ENCODE assay signal across 22 cellular contexts in the genomic region with DNA sequence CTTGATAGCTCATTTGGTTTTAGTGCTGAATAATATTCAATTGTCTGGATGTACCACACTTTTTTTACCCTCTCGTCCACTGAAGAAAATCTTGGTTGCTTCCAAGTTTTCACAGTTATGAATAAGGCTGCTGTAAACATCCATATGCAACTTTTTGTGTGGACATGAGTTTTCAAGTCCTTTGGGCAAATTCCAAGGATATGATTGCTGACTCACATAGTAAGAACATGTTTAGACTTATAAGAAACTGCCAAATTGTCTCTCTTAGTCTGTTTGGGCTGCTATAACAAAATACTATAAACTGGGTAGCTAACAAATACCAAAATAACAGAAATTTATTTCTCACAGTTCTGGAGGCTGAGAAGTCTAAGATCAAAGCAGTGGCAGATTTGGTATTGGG. TPM values are rescaled to one million over a fixed set of nuclear protein-coding genes. Genes with fewer than 3 reads are reported as not detected.
A peak's percentile ranks its signal among the peaks of the same experiment; 100 is the strongest.
DNase-seq lines count a peak whose midpoint lies in the region; ATAC-seq, FAIRE-seq and TF ChIP-seq lines count a peak whose summit lies in the region.
"Had no signal": no experiment of that assay in that cellular context is flagged by ENCODE, and none has a peak within 500 bp of the region (broad histone marks: within the 10 kb centered on the region; RNA-seq: fewer than 3 reads in every experiment).

No MANE protein-coding gene starts in this region.

- H3K4me1 ChIP-seq in DND-41 (ENCODE audit: insufficient read depth, low read length) = peaks cover 99% of the 10 kb centered on the region
- H3K4me1 ChIP-seq in GM23338 (ENCODE audit: insufficient read depth) = no peaks in the 10 kb centered on the region
- no peaks in the 10 kb centered on the region for H3K4me1 ChIP-seq in astrocyte (ENCODE audit: insufficient read depth, low read length)
- peaks cover 25% of the 10 kb centered on the region for H3K4me1 ChIP-seq in HepG2 (ENCODE audit: insufficient read depth, low read length)

- H2AFZ ChIP-seq in DND-41 (ENCODE audit: low read depth, low read length) (no peak overlapping the region), GM23338 (peak overlapping the region; percentile 52; the same call in 1 of the 2 replicates), astrocyte (ENCODE audit: low read depth, low read length) (no peak overlapping the region), HepG2 (ENCODE audit: low read length) (no peak overlapping the region)

- H3K4me2 ChIP-seq in DND-41 (ENCODE audit: insufficient read depth, low read length) (no peak overlapping the region), GM23338 (no peak overlapping the region), astrocyte (ENCODE audit: low read length) (no peak overlapping the region), HepG2 (ENCODE audit: low read depth, low read length) (no peak overlapping the region)

- no peaks in the 10 kb centered on the region for H3K9me2 ChIP-seq in GM23338 (ENCODE audit: insufficient read depth)

- 77% methylated on average over 1 of the region's 1 CpG for WGBS in HepG2 (ENCODE audit: low lambda C conversion rate)

- ATAC-seq in DND-41 (ENCODE audit: insufficient read depth, low read depth) (no peak), GM23338 (no peak), HepG2 (no peak)
- ATAC-seq in activated T-cell treated with anti-CD3 and anti-CD28 coated beads, Interleukin-2, amount 50 U/mL, for 4 hours = no peak
- ATAC-seq: right cardiac atrium had no signal

- CTCF ChIA-PET in HepG2 (lab: Yijun Ruan, JAX; ENCODE audit: low intra/inter-chr PET ratio, low total read pairs) = no interaction called here

- H3K9ac ChIP-seq in DND-41 (ENCODE audit: low read depth, low read length) (no peak overlapping the region), astrocyte (ENCODE audit: low read length) (no peak overlapping the region), HepG2 (ENCODE audit: insufficient read depth, low read depth, low read length) (no peak overlapping the region)

- H3K27me3 ChIP-seq in DND-41 (ENCODE audit: insufficient read depth, low read length, poor library complexity) (no peaks in the 10 kb centered on the region), GM23338 (ENCODE audit: insufficient read depth) (no peaks in the 10 kb centered on the region), astrocyte (ENCODE audit: insufficient read depth, low read length) (no peaks in the 10 kb centered on the region), HepG2 (ENCODE audit: control insufficient read depth in 1 of 2, insufficient read depth in 2 of 2, low read length in 2 of 2) (no peaks in the 10 kb centered on the region)
- H3K27me3 ChIP-seq: cardiac muscle cell, dorsolateral prefrontal cortex, tibial nerve had no signal

- H3K4me3 ChIP-seq in DND-41 (ENCODE audit: low read depth in 1 of 2, low read length in 2 of 2) = no peak overlapping the region
- no peak overlapping the region for H3K4me3 ChIP-seq in GM23338
- H3K4me3 ChIP-seq in astrocyte (ENCODE audit: insufficient read depth, low read depth, low read length) = no peak overlapping the region
- no peak overlapping the region for H3K4me3 ChIP-seq in fibroblast of the aortic adventitia (ENCODE audit: low read depth, low read length)
- H3K4me3 ChIP-seq in HepG2 (replicated peaks in 1 of 3; ENCODE audit: insufficient read depth in 1 of 3, low read depth in 2 of 3, low read length in 3 of 3) = no peak overlapping the region
- H3K4me3 ChIP-seq: cardiac muscle cell, dorsolateral prefrontal cortex, lung, tibial nerve had no signal

- FAIRE-seq in astrocyte (lab: Jason Lieb, UNC) (peak; percentile 29), HepG2 (lab: Jason Lieb, UNC) (no peak)

- H3K36me3 Mint-ChIP-seq in GM23338 (ENCODE audit: low read depth) (no peaks in the 10 kb centered on the region), astrocyte (ENCODE audit: low read depth, unreplicated experiment) (no peaks in the 10 kb centered on the region)
- no peaks in the 10 kb centered on the region for H3K36me3 Mint-ChIP-seq in activated T-cell treated with anti-CD3 and anti-CD28 coated beads, Interleukin-2, amount 50 U/mL, for 4 hours (ENCODE audit: insufficient read depth)

- TF ChIP-seq RAD21 in HepG2 (CRISPR knock-in tag; IDR thresholded peaks at IDR 0.05) = no peak

- H3K79me2 ChIP-seq in DND-41 (ENCODE audit: insufficient read depth, low read length) (peaks cover 4% of the 10 kb centered on the region; the same call in 1 of the 2 replicates), GM23338 (replicated peaks; ENCODE audit: insufficient read depth) (no peaks in the 10 kb centered on the region), astrocyte (ENCODE audit: insufficient read depth, low read length) (no peaks in the 10 kb centered on the region), HepG2 (ENCODE audit: insufficient read depth, low read length) (no peaks in the 10 kb centered on the region)

- DNase-seq in DND-41 (no peak), GM23338 (ENCODE audit: low spot score) (no peak), astrocyte (ENCODE audit: low read depth) (peak; percentile 39), fibroblast of the aortic adventitia (ENCODE audit: low read depth) (peak; percentile 64), NCI-H526 treated with DMSO at 0.1 percent for 48 hours (lab: John Stamatoyannopoulos, UW) (no peak), HepG2 (ENCODE audit: low spot score) (no peak)
- DNase-seq in activated T-cell treated with anti-CD3 and anti-CD28 coated beads, Interleukin-2, amount 50 U/mL, for 4 hours = no peak
- DNase-seq: activated CD4-positive, alpha-beta T cell treated with anti-CD3 and anti-CD28 coated beads, Interleukin-2, amount 10 ng/mL, durations not matched to agents 7 days and 5 days; DMS79 treated with DMSO at 0.1 percent for 48 hours; dorsolateral prefrontal cortex; immature natural killer cell; Kasumi-1; NCI-H1105; NCI-H2081 treated with DMSO at 0.1 percent for 48 hours; NCI-H510A; right cardiac atrium; RPMI8226; stimulated activated naive CD4-positive, alpha-beta T cell had no signal

- H3K4me1 Mint-ChIP-seq in GM23338 (no peaks in the 10 kb centered on the region), astrocyte (ENCODE audit: low read depth, unreplicated experiment) (no peaks in the 10 kb centered on the region)
- peaks cover 87% of the 10 kb centered on the region for H3K4me1 Mint-ChIP-seq in activated T-cell treated with anti-CD3 and anti-CD28 coated beads, Interleukin-2, amount 50 U/mL, for 4 hours (ENCODE audit: low read depth)

- H3K4me3 Mint-ChIP-seq in GM23338 = no peak overlapping the region
- H3K4me3 Mint-ChIP-seq in astrocyte (ENCODE audit: unreplicated experiment) = no peak overlapping the region
- no peak overlapping the region for H3K4me3 Mint-ChIP-seq in activated T-cell treated with anti-CD3 and anti-CD28 coated beads, Interleukin-2, amount 50 U/mL, for 4 hours
- H3K4me3 Mint-ChIP-seq: activated CD4-positive, alpha-beta T cell treated with anti-CD3 and anti-CD28 coated beads, Interleukin-2, amount 10 ng/mL, durations not matched to agents 7 days and 5 days; activated naive CD8-positive, alpha-beta T cell had no signal

- TF ChIP-seq CTCF in DND-41 (IDR thresholded peaks at IDR 0.05; ENCODE audit: borderline replicate concordance, extremely low read depth, low read length, poor library complexity, severe bottlenecking) = no peak
- no peak for TF ChIP-seq CTCF in GM23338 (conservative IDR thresholded peaks at IDR 0.05; ENCODE audit: low read depth in 2 of 2)
- no peak for TF ChIP-seq CTCF in astrocyte (IDR thresholded peaks at IDR 0.05; ENCODE audit: insufficient read depth, low read depth, low read length)
- TF ChIP-seq CTCF in fibroblast of the aortic adventitia (IDR thresholded peaks at IDR 0.05; ENCODE audit: insufficient read depth, low read length) = no peak
- TF ChIP-seq CTCF in HepG2 (CRISPR knock-in tag; IDR thresholded peaks at IDR 0.05) = no peak

- H4K20me1 ChIP-seq in DND-41 (ENCODE audit: insufficient read depth, low read length) (no peaks in the 10 kb centered on the region), GM23338 (replicated peaks; ENCODE audit: insufficient read depth) (no peaks in the 10 kb centered on the region), astrocyte (ENCODE audit: insufficient read depth, low read length) (no peaks in the 10 kb centered on the region), HepG2 (ENCODE audit: insufficient read depth, low read length) (no peaks in the 10 kb centered on the region)

- H3K9me3 Mint-ChIP-seq in GM23338 (no peaks in the 10 kb centered on the region), astrocyte (ENCODE audit: unreplicated experiment) (no peaks in the 10 kb centered on the region)
- H3K9me3 Mint-ChIP-seq in activated T-cell treated with anti-CD3 and anti-CD28 coated beads, Interleukin-2, amount 50 U/mL, for 4 hours = peaks cover 4% of the 10 kb centered on the region
- H3K9me3 Mint-ChIP-seq: immature natural killer cell had no signal

- no peaks in the 10 kb centered on the region for H3K9me3 ChIP-seq in DND-41 (ENCODE audit: insufficient read depth, low read length, severe bottlenecking)
- no peaks in the 10 kb centered on the region for H3K9me3 ChIP-seq in astrocyte (ENCODE audit: insufficient read depth, low read depth, low read length)
- H3K9me3 ChIP-seq in HepG2 (ENCODE audit: low read length) = no peaks in the 10 kb centered on the region
- H3K9me3 ChIP-seq: tibial nerve had no signal

- H3K27ac ChIP-seq in DND-41 (ENCODE audit: low read length) (peak overlapping the region; percentile 97), GM23338 (ENCODE audit: low read depth) (no peak overlapping the region), astrocyte (ENCODE audit: low read depth, low read length) (no peak overlapping the region), HepG2 (ENCODE audit: extremely low read length, insufficient read depth, low read length) (no peak overlapping the region)
- H3K27ac ChIP-seq: cardiac muscle cell, dorsolateral prefrontal cortex, tibial nerve had no signal

- POLR2A ChIA-PET in HepG2 (lab: Yijun Ruan, JAX) = no interaction called here

- in situ Hi-C loops in HepG2 (cut with HindIII; ENCODE audit: extremely low pct_ligation_motif_present, low pct_unique_long_range_greater_than_20kb) = no loop called here

- intact Hi-C loops in HepG2 (cut with micrococcal nuclease; ENCODE audit: unreplicated experiment) = no loop called here

- TF ChIP-seq POLR2A in HepG2 (IDR thresholded peaks at IDR 0.05; ENCODE audit: insufficient read depth in 1 of 2, low read depth in 2 of 2, low read length in 2 of 2) = no peak

- H3F3A ChIP-seq in GM23338 (replicated peaks; ENCODE audit: low read depth) = no peaks in the 10 kb centered on the region

- no peaks in the 10 kb centered on the region for H3K27me3 Mint-ChIP-seq in GM23338 (ENCODE audit: insufficient read depth, low read depth, poor library complexity)
- H3K27me3 Mint-ChIP-seq in astrocyte (ENCODE audit: low read depth, unreplicated experiment) = peaks cover 3% of the 10 kb centered on the region
- H3K27me3 Mint-ChIP-seq in activated T-cell treated with anti-CD3 and anti-CD28 coated beads, Interleukin-2, amount 50 U/mL, for 4 hours (ENCODE audit: low read depth) = no peaks in the 10 kb centered on the region
- H3K27me3 Mint-ChIP-seq: activated CD4-positive, alpha-beta T cell treated with anti-CD3 and anti-CD28 coated beads, Interleukin-2, amount 10 ng/mL, durations not matched to agents 7 days and 5 days; activated naive CD8-positive, alpha-beta T cell had no signal

- TF ChIP-seq EP300 in HepG2 (IDR thresholded peaks at IDR 0.05; ENCODE audit: low read depth in 2 of 2, low read length in 2 of 2) (no peak), HepG2 (CRISPR knock-in tag; IDR thresholded peaks at IDR 0.05; ENCODE audit: borderline replicate concordance) (no peak)

- H3K27ac Mint-ChIP-seq in GM23338 (no peak overlapping the region), astrocyte (ENCODE audit: unreplicated experiment) (no peak overlapping the region)

- BruUV-seq in HepG2 (replicated peaks; lab: Mats Ljungman, UMichigan) = no TSS peak

- H3K36me3 ChIP-seq in DND-41 (ENCODE audit: insufficient read depth, low read length) (no peaks in the 10 kb centered on the region), GM23338 (ENCODE audit: insufficient read depth) (no peaks in the 10 kb centered on the region), astrocyte (ENCODE audit: insufficient read depth, low read length) (no peaks in the 10 kb centered on the region), HepG2 (replicated peaks in 1 of 2; ENCODE audit: control insufficient read depth in 1 of 2, insufficient read depth in 2 of 2, low read length in 2 of 2) (no peaks in the 10 kb centered on the region)
- H3K36me3 ChIP-seq: cardiac muscle cell, tibial nerve had no signal

RNA-seq across cellular contexts. Expression of a gene that starts 59.5 kb away (rescaled TPM):
- not detected in 2 replicates for total RNA-seq in GM23338 (2014; rRNA removed; shearing (Covaris generic))
- polyA plus RNA-seq in GM23338 (2016; fragmentation: Nextera tagmentation; extraction: Ambion mirVana) = 0.21 and 0.27 TPM in 2 replicates
- total RNA-seq in astrocyte = 1.8 and 6.1 TPM in 2 replicates
- total RNA-seq in fibroblast of the aortic adventitia (ENCODE audit: low replicate concordance) = 1.1 and 5.0 TPM in 2 replicates
- 10 to 100 TPM; 12.9 to 24.3 (median 18.8) TPM for total RNA-seq in activated T-cell treated with anti-CD3 and anti-CD28 coated beads, Interleukin-2, amount 50 U/mL, for 4 hours
- 5.3 and 8.4 TPM in 2 replicates for total RNA-seq in HepG2 (2016; rRNA removed; fragmentation: Illumina TruSeq; extraction: Trizol)
- total RNA-seq in HepG2 (2016; cell fraction: cytosol; rRNA removed; fragmentation: Illumina TruSeq; extraction: Trizol; ENCODE audit: low read depth) = 1.4 and 1.9 TPM in 2 replicates
- total RNA-seq in HepG2 (2016; cell fraction: insoluble cytoplasmic fraction; rRNA removed; fragmentation: Illumina TruSeq; extraction: Trizol) = 6.3 and 9.1 TPM in 2 replicates
- total RNA-seq in HepG2 (2016; cell fraction: membrane; rRNA removed; fragmentation: Illumina TruSeq; extraction: Trizol) = 2.8 and 4.1 TPM in 2 replicates
- total RNA-seq in HepG2 (2016; cell fraction: nucleus; rRNA removed; fragmentation: Illumina TruSeq; extraction: Trizol) = 6.0 and 7.6 TPM in 2 replicates
- polyA plus RNA-seq in HepG2 (2011; rRNA removed) = 9.9 and 20.3 TPM in 2 replicates
- 7.7 and 20.5 TPM in 2 replicates for polyA plus RNA-seq in HepG2 (2011; cell fraction: cytosol; rRNA removed)
- polyA plus RNA-seq in HepG2 (2011; cell fraction: nucleus; rRNA removed) = 1.8 and 3.8 TPM in 2 replicates
- polyA plus RNA-seq in HepG2 (2012) = 30.8 and 49.4 TPM in 2 replicates
- polyA plus RNA-seq in HepG2 (2016; cell fraction: cytosol; fragmentation: Illumina TruSeq; extraction: Trizol; ENCODE audit: low read depth) = 1.2 and 1.3 TPM in 2 replicates
- polyA plus RNA-seq in HepG2 (2016; cell fraction: insoluble cytoplasmic fraction; fragmentation: Illumina TruSeq; extraction: Trizol; ENCODE audit: low read depth) = 5.5 and 5.7 TPM in 2 replicates
- polyA plus RNA-seq in HepG2 (2016; cell fraction: membrane; fragmentation: Illumina TruSeq; extraction: Trizol; ENCODE audit: low read depth) = 1.5 and 2.5 TPM in 2 replicates
- 9.4 and 10.5 TPM in 2 replicates for polyA plus RNA-seq in HepG2 (2016; cell fraction: nucleus; fragmentation: Illumina TruSeq; extraction: Trizol; ENCODE audit: insufficient read depth, low read depth)
- 1.5 and 11.8 TPM in 2 replicates for polyA minus RNA-seq in HepG2 (2011; rRNA and poly(A)+ RNA removed; ENCODE audit: low replicate concordance)
- 2.1 and 6.0 TPM in 2 replicates for polyA minus RNA-seq in HepG2 (2011; cell fraction: cytosol; rRNA and poly(A)+ RNA removed)
- polyA minus RNA-seq in HepG2 (2011; cell fraction: nucleus; rRNA and poly(A)+ RNA removed) = 5.4 and 9.8 TPM in 2 replicates
- total RNA-seq: cardiac muscle cell had no signal
- polyA plus RNA-seq: cardiac muscle cell had no signal

Comparison
In these comparisons a context has a peak if more than half of its experiments do, and no peak if none do; other contexts are left out.
1. DNase-seq: peak in astrocyte (single experiment) and fibroblast of the aortic adventitia (single experiment); none in DND-41 (single experiment), GM23338 (single experiment), activated T-cell treated with anti-CD3 and anti-CD28 coated beads, Interleukin-2, amount 50 U/mL, for 4 hours (single experiment), NCI-H526 treated with DMSO at 0.1 percent for 48 hours (single experiment) and HepG2 (single experiment).